In genomic region chr1:243254233-243254926, GRCh38 we compare ENCODE assay signal across 8 cellular contexts. TPM values are rescaled to one million over a fixed set of nuclear protein-coding genes. Genes with fewer than 3 reads are reported as not detected.
DNase-seq lines count a peak whose midpoint lies in the region; ATAC-seq and TF ChIP-seq lines count a peak whose summit lies in the region.

No MANE protein-coding gene starts in this region.

- H3K27ac Mint-ChIP-seq in activated naive CD4-positive, alpha-beta T cell treated with anti-CD3 and anti-CD28 coated beads, Interleukin-2, amount 10 ng/mL, durations not matched to agents 7 days and 5 days, result peak overlapping the region; percentile 96

- H3K4me1 ChIP-seq in thyroid gland, result peaks cover 28 to 30% of the 10 kb centered on the region in 2 donors

- peaks cover 5% of the 10 kb centered on the region for H3K36me3 Mint-ChIP-seq in activated naive CD4-positive, alpha-beta T cell treated with anti-CD3 and anti-CD28 coated beads, Interleukin-2, amount 10 ng/mL, durations not matched to agents 7 days and 5 days

- CTCF ChIA-PET in activated naive CD4-positive, alpha-beta T cell treated with anti-CD3 and anti-CD28 coated beads, Interleukin-2, amount 10 ng/mL, durations not matched to agents 7 days and 5 days (lab: Charles Lee), result interaction anchor here (0.9 to 1.3 kb wide), 2 partner anchors 32 to 793 kb away, joined by 3 read pairs; no protein-coding TSS in a partner anchor

- no peaks in the 10 kb centered on the region for H3K9me3 ChIP-seq in thyroid gland

- ATAC-seq in GM19467 (IDR thresholded peaks at IDR 0.05; ENCODE audit: unreplicated experiment), result peak; percentile 15
- ATAC-seq in omental fat pad (ENCODE audit: low FRiP score), result peak; percentile 25

- TF ChIP-seq CTCF in C4-2B (conservative IDR thresholded peaks at IDR 0.05), result no peak
- TF ChIP-seq CTCF in omental fat pad (IDR thresholded peaks at IDR 0.05), result no peak
- TF ChIP-seq CTCF in thyroid gland (IDR thresholded peaks at IDR 0.05), result no peak

- H3K27ac ChIP-seq in C4-2B, result peak overlapping the region; percentile 85
- peak overlapping the region; percentile 95 to 99 (median 99) for H3K27ac ChIP-seq in thyroid gland

- H3K4me1 Mint-ChIP-seq in activated naive CD4-positive, alpha-beta T cell treated with anti-CD3 and anti-CD28 coated beads, Interleukin-2, amount 10 ng/mL, durations not matched to agents 7 days and 5 days, result peaks cover 37% of the 10 kb centered on the region

- H3K27me3 Mint-ChIP-seq in activated naive CD4-positive, alpha-beta T cell treated with anti-CD3 and anti-CD28 coated beads, Interleukin-2, amount 10 ng/mL, durations not matched to agents 7 days and 5 days, result peaks cover 10% of the 10 kb centered on the region

- DNase-seq in HuH-7 (ENCODE audit: low spot score), result peak; percentile 28
- DNase-seq in RPMI8226, result peak; percentile 59
- DNase-seq in activated naive CD4-positive, alpha-beta T cell treated with anti-CD3 and anti-CD28 coated beads, Interleukin-2, amount 10 ng/mL, durations not matched to agents 7 days and 5 days, result peak; percentile 75
- DNase-seq in globus pallidus (ENCODE audit: low spot score), result peak; percentile 74
- no peak for DNase-seq in omental fat pad (ENCODE audit: low spot score)
- peak; percentile 62 to 69 for DNase-seq in thyroid gland

- H3K4me3 Mint-ChIP-seq in activated naive CD4-positive, alpha-beta T cell treated with anti-CD3 and anti-CD28 coated beads, Interleukin-2, amount 10 ng/mL, durations not matched to agents 7 days and 5 days, result peak overlapping the region; percentile 95

- intact Hi-C loops in thyroid gland (cut with DNase I), result no loop called here

- no peaks in the 10 kb centered on the region for H3K27me3 ChIP-seq in thyroid gland

- H3K4me3 ChIP-seq in thyroid gland (replicated peaks in 1 of 3), result peak overlapping the region; percentile 70 to 79 (median 77)

- TF ChIP-seq POLR2A in thyroid gland (IDR thresholded peaks at IDR 0.05), result peak in 1 of 2 donors; percentile 60

- 0 to 1% methylated on average over 21 to 24 of the region's 50 CpGs for WGBS in thyroid gland, 2 donors

- H3K9me3 Mint-ChIP-seq in activated naive CD4-positive, alpha-beta T cell treated with anti-CD3 and anti-CD28 coated beads, Interleukin-2, amount 10 ng/mL, durations not matched to agents 7 days and 5 days, result no peaks in the 10 kb centered on the region

- no peaks in the 10 kb centered on the region for H3K36me3 ChIP-seq in thyroid gland

RNA-seq across cellular contexts. Expression of gene CEP170, which starts 0.7 kb away (rescaled TPM):
- total RNA-seq in omental fat pad, result 10 to 100 TPM; 41.6 to 81.5 (median 56.1) TPM
- total RNA-seq in thyroid gland, result 10 to 100 TPM; 62.8 to 93.8 (median 75.3) TPM

RNA-seq across cellular contexts. Expression of gene SDCCAG8, which starts 1.5 kb away (rescaled TPM):
- total RNA-seq in omental fat pad (10 to 100 TPM; 37.1 to 60.2 (median 48.6) TPM), thyroid gland (100 to 1,000 TPM; 105 to 193 (median 115) TPM)
